In the genomic region with DNA sequence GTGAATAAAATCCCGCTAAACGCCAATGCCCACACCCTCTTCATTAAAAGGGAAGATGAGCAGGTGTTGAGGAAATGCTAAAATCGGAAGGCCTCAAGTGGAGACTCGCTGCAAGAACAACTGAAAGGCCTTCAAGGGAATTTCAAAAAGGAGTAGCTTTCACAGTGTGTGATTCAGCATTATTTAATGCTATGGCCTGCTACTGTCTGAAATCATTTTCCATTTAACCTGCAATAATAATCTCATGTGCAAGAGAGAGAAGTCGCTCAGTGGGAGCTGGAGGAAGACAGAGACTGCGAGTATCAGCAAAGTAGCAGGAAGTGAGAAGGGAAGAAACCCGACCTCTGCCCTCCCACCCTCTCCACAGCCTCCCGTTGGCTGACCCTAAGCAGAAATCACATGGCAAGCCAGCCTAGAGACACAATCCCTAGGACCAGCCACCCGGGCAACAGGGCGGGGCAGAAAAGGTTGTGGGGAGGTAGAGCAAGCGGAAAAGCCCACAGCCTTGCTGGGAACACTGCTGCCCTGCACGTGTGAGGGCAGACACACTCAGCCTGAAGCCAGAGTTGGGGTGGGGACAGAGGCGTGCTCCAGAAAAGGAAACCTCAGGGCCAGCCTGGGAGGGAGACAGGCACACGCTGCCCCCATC, we compare ENCODE assay signal across 11 cellular contexts. TPM values are rescaled to one million over a fixed set of nuclear protein-coding genes. Genes with fewer than 3 reads are reported as not detected.
DNase-seq lines count a peak whose midpoint lies in the region; ATAC-seq, FAIRE-seq and TF ChIP-seq lines count a peak whose summit lies in the region.
"Had no signal": no experiment of that assay in that cellular context is flagged by ENCODE, and none has a peak within 500 bp of the region (broad histone marks: within the 10 kb centered on the region; RNA-seq: fewer than 3 reads in every experiment).

No MANE protein-coding gene starts in this region.

- H3K27me3 ChIP-seq in bronchial epithelial cell (ENCODE audit: control insufficient read depth, insufficient read depth, low read length), result no peaks in the 10 kb centered on the region
- H3K27me3 ChIP-seq in layer of hippocampus (ENCODE audit: control insufficient read depth, insufficient read depth, low read length), result no peaks in the 10 kb centered on the region
- H3K27me3 ChIP-seq in suprapubic skin, result no peaks in the 10 kb centered on the region

- no peak for FAIRE-seq in bronchial epithelial cell (lab: Jason Lieb, UNC)

- peak overlapping the region; percentile 34 for H3K27ac Mint-ChIP-seq in activated CD4-positive, alpha-beta T cell treated with anti-CD3 and anti-CD28 coated beads, Interleukin-2, amount 10 ng/mL, durations not matched to agents 24 days and 14 days
- H3K27ac Mint-ChIP-seq in endothelial cell (ENCODE audit: unreplicated experiment), result no peak overlapping the region

- DNase-seq in activated CD4-positive, alpha-beta T cell treated with anti-CD3 and anti-CD28 coated beads, Interleukin-2, amount 10 ng/mL, durations not matched to agents 24 days and 14 days, result no peak
- DNase-seq in activated CD4-positive, alpha-beta T cell treated with anti-CD3 and anti-CD28 coated beads for 4 hours, result no peak
- DNase-seq in bronchial epithelial cell (ENCODE audit: low read depth), result peak; percentile 7
- DNase-seq in suprapubic skin (ENCODE audit: low spot score in 2 of 2), result peak in 1 of 2 donors; percentile 63
- DNase-seq in endothelial cell (ENCODE audit: low spot score), result no peak
- no peak for DNase-seq in activated effector memory CD4-positive, alpha-beta T cell treated with anti-CD3 and anti-CD28 coated beads, Interleukin-2, amount 50 U/mL, for 16 hours
- DNase-seq: NCI-H446 treated with DMSO at 0.1 percent for 48 hours had no signal

- H3K4me1 ChIP-seq in suprapubic skin, result peaks cover 8% of the 10 kb centered on the region
- H3K4me1 ChIP-seq: parathyroid adenoma had no signal

- TF ChIP-seq POLR2A in suprapubic skin (IDR thresholded peaks at IDR 0.05), result no peak

- H3K36me3 ChIP-seq in bronchial epithelial cell (ENCODE audit: control insufficient read depth, insufficient read depth, low read length) (no peaks in the 10 kb centered on the region), suprapubic skin (peaks cover 6% of the 10 kb centered on the region)

- WGBS in suprapubic skin, result 66% methylated on average over 14 of the region's 14 CpGs

- H3K4me3 ChIP-seq in bronchial epithelial cell (ENCODE audit: low read depth, low read length) (no peak overlapping the region), suprapubic skin (no peak overlapping the region)

- no peak for TF ChIP-seq CTCF in bronchial epithelial cell (IDR thresholded peaks at IDR 0.05; ENCODE audit: insufficient read depth, low read length, severe bottlenecking)
- TF ChIP-seq CTCF in suprapubic skin (IDR thresholded peaks at IDR 0.05), result no peak
- TF ChIP-seq CTCF in endothelial cell (IDR thresholded peaks at IDR 0.05; ENCODE audit: unreplicated experiment), result no peak

- peaks cover 11% of the 10 kb centered on the region for H3K4me1 Mint-ChIP-seq in activated CD4-positive, alpha-beta T cell treated with anti-CD3 and anti-CD28 coated beads, Interleukin-2, amount 10 ng/mL, durations not matched to agents 24 days and 14 days
- H3K4me1 Mint-ChIP-seq in endothelial cell (ENCODE audit: unreplicated experiment), result peaks cover 11% of the 10 kb centered on the region

- TF ChIP-seq EP300 in suprapubic skin (IDR thresholded peaks at IDR 0.05), result no peak

- peak overlapping the region; percentile 9 for H3K4me3 Mint-ChIP-seq in activated CD4-positive, alpha-beta T cell treated with anti-CD3 and anti-CD28 coated beads, Interleukin-2, amount 10 ng/mL, durations not matched to agents 24 days and 14 days
- no peak overlapping the region for H3K4me3 Mint-ChIP-seq in endothelial cell (ENCODE audit: unreplicated experiment)

- H3K9me3 ChIP-seq in suprapubic skin, result no peaks in the 10 kb centered on the region

- intact Hi-C loops in activated CD4-positive, alpha-beta T cell treated with anti-CD3 and anti-CD28 coated beads, Interleukin-2, amount 10 ng/mL, durations not matched to agents 24 days and 14 days (cut with micrococcal nuclease), result no loop called here

- H3K36me3 Mint-ChIP-seq in activated CD4-positive, alpha-beta T cell treated with anti-CD3 and anti-CD28 coated beads, Interleukin-2, amount 10 ng/mL, durations not matched to agents 24 days and 14 days (ENCODE audit: low read depth), result no peaks in the 10 kb centered on the region
- H3K36me3 Mint-ChIP-seq in endothelial cell (ENCODE audit: low read depth, unreplicated experiment), result no peaks in the 10 kb centered on the region

- peaks cover 28% of the 10 kb centered on the region for H3K27me3 Mint-ChIP-seq in activated CD4-positive, alpha-beta T cell treated with anti-CD3 and anti-CD28 coated beads, Interleukin-2, amount 10 ng/mL, durations not matched to agents 24 days and 14 days
- peaks cover 8% of the 10 kb centered on the region for H3K27me3 Mint-ChIP-seq in endothelial cell (ENCODE audit: unreplicated experiment)

- no peaks in the 10 kb centered on the region for H3K9me3 Mint-ChIP-seq in activated CD4-positive, alpha-beta T cell treated with anti-CD3 and anti-CD28 coated beads, Interleukin-2, amount 10 ng/mL, durations not matched to agents 24 days and 14 days
- H3K9me3 Mint-ChIP-seq in endothelial cell (ENCODE audit: unreplicated experiment), result no peaks in the 10 kb centered on the region

- H3K27ac ChIP-seq in layer of hippocampus (ENCODE audit: low read depth, low read length), result peak overlapping the region; percentile 60
- peak overlapping the region; percentile 47 for H3K27ac ChIP-seq in suprapubic skin
- H3K27ac ChIP-seq: HL-60, parathyroid adenoma had no signal

- no peak for ATAC-seq in GM19035 (IDR thresholded peaks at IDR 0.05; ENCODE audit: unreplicated experiment)

RNA-seq across cellular contexts. Expression of a gene that starts 39.9 kb away (rescaled TPM):
- 4.0 and 4.9 TPM in 2 replicates for total RNA-seq in activated CD4-positive, alpha-beta T cell treated with anti-CD3 and anti-CD28 coated beads, Interleukin-2, amount 10 ng/mL, durations not matched to agents 24 days and 14 days
- total RNA-seq in bronchial epithelial cell (107 and 161 TPM in 2 replicates), suprapubic skin (10 to 100 TPM; 24.6 to 36.8 (median 27.8) TPM), endothelial cell (ENCODE audit: unreplicated experiment) (90.6 TPM)
